33 cellular contexts compared by ENCODE assay signal in the genomic region with DNA sequence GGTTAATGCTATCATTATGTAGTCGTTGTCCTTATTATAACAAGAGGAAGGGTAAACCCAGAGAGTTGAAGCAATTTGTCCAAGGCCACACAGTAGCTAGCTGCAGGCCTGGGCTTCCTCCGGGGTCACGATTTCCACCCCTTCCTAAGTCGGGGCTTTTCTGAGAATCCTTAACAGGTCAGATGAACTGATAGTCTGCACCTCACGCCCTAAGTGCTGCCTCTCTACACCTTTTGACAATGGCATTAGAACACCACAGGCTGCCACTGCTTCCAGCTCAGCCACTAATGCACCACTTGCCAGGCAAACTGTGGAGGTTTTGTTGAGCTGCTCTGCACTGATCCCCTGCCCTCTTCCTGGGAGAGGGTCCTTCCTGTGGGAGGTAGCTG. TPM values are rescaled to one million over a fixed set of nuclear protein-coding genes. Genes with fewer than 3 reads are reported as not detected.
A peak's percentile ranks its signal among the peaks of the same experiment; 100 is the strongest.
DNase-seq lines count a peak whose midpoint lies in the region; ATAC-seq, FAIRE-seq and TF ChIP-seq lines count a peak whose summit lies in the region.
"Had no signal": no experiment of that assay in that cellular context is flagged by ENCODE, and none has a peak within 500 bp of the region (broad histone marks: within the 10 kb centered on the region; RNA-seq: fewer than 3 reads in every experiment).

No MANE protein-coding gene starts in this region.

- POLR2A ChIA-PET in activated CD4-positive, alpha-beta T cell treated with anti-CD3 and anti-CD28 coated beads, Interleukin-2, amount 10 ng/mL, durations not matched to agents 7 days and 5 days (lab: Charles Lee) = no interaction called here
- POLR2A ChIA-PET in A549 (lab: Yijun Ruan, JAX) = no interaction called here

- 85% methylated on average over 5 of the region's 5 CpGs for WGBS in A549 (ENCODE audit: missing lambda C conversion rate)

- CTCF ChIA-PET in activated CD4-positive, alpha-beta T cell treated with anti-CD3 and anti-CD28 coated beads, Interleukin-2, amount 10 ng/mL, durations not matched to agents 7 days and 5 days (lab: Charles Lee) = interaction anchor here (1.0 to 2.9 kb wide), 3 partner anchors 12 to 36 kb away, joined by 3 to 8 read pairs (median 4); no protein-coding TSS in a partner anchor
- CTCF ChIA-PET in A549 (lab: Yijun Ruan, JAX) = interaction anchor here (1.3 to 3.9 kb wide), 6 partner anchors 11 to 747 kb away, joined by 5 to 16 read pairs (median 6); no protein-coding TSS in a partner anchor

- no peak for DNase-seq in activated CD4-positive, alpha-beta T cell treated with anti-CD3 and anti-CD28 coated beads, Interleukin-2, amount 10 ng/mL, durations not matched to agents 7 days and 5 days
- no peak for DNase-seq in activated CD4-positive, alpha-beta T cell treated with anti-CD3 and anti-CD28 coated beads for 48 hours
- DNase-seq in A549 (ENCODE audit: low read depth in 1 of 2, low spot score in 1 of 2) (no peak), T-helper 17 cell (no peak), immature natural killer cell (no peak), NCI-H2171 (lab: John Stamatoyannopoulos, UW) (no peak)
- DNase-seq in stimulated activated CD4-positive, alpha-beta T cell treated with anti-CD3 and anti-CD28 coated beads, Interleukin-12 subunit alpha, Interleukin-12 subunit beta, amount 100 ng/mL, for 4 hours = no peak
- DNase-seq: activated CD4-positive, alpha-beta T cell treated with anti-CD3 and anti-CD28 coated beads for 4 hours; activated CD8-positive, alpha-beta memory T cell treated with anti-CD3 and anti-CD28 coated beads, Interleukin-2, amount 50 U/mL, for 4 hours; activated effector memory CD4-positive, alpha-beta T cell treated with anti-CD3 and anti-CD28 coated beads, Interleukin-2, amount 50 U/mL, for 16 hours; DMS 273 treated with DMSO at 0.1 percent for 48 hours; dorsolateral prefrontal cortex; EL; GOT3; HFFc6; hypothalamus; left colon; mammary epithelial cell; mucosa of descending colon; NCI-H446; NCI-H748 treated with DMSO at 0.1 percent for 48 hours; stimulated activated naive CD4-positive, alpha-beta T cell treated with Interleukin-2 at 50 U/mL for 16 hours; testis; WERI-Rb-1 had no signal

- no peak for TF ChIP-seq RAD21 in A549 (conservative IDR thresholded peaks at IDR 0.05 in 1 of 2, IDR thresholded peaks at IDR 0.05 in 1 of 2)

- no peaks in the 10 kb centered on the region for H3K27me3 Mint-ChIP-seq in activated CD4-positive, alpha-beta T cell treated with anti-CD3 and anti-CD28 coated beads, Interleukin-2, amount 10 ng/mL, durations not matched to agents 7 days and 5 days
- H3K27me3 Mint-ChIP-seq in T-helper 17 cell (no peaks in the 10 kb centered on the region), immature natural killer cell (ENCODE audit: low read depth in 3 of 3) (peaks cover 1 to 3% (median 3%) of the 10 kb centered on the region in 3 donors)
- H3K27me3 Mint-ChIP-seq: CD4-positive, alpha-beta T cell; central memory CD8-positive, alpha-beta T cell had no signal

- no peak overlapping the region for H3K4me2 ChIP-seq in A549

- H3K4me1 ChIP-seq in A549 = peaks cover 22% of the 10 kb centered on the region
- H3K4me1 ChIP-seq: testis had no signal

- H3K4me1 Mint-ChIP-seq in activated CD4-positive, alpha-beta T cell treated with anti-CD3 and anti-CD28 coated beads, Interleukin-2, amount 10 ng/mL, durations not matched to agents 7 days and 5 days = peaks cover 48% of the 10 kb centered on the region
- H3K4me1 Mint-ChIP-seq in T-helper 17 cell (peaks cover 23% of the 10 kb centered on the region), immature natural killer cell (peaks cover 71 to 80% of the 10 kb centered on the region in 2 donors)

- no peak for TF ChIP-seq CTCF in A549 (IDR thresholded peaks at IDR 0.05)

- H3K9me3 Mint-ChIP-seq in activated CD4-positive, alpha-beta T cell treated with anti-CD3 and anti-CD28 coated beads, Interleukin-2, amount 10 ng/mL, durations not matched to agents 7 days and 5 days = peaks cover 13% of the 10 kb centered on the region
- no peaks in the 10 kb centered on the region for H3K9me3 Mint-ChIP-seq in immature natural killer cell
- H3K9me3 Mint-ChIP-seq: CD4-positive, alpha-beta T cell; central memory CD8-positive, alpha-beta T cell had no signal

- no peak for FAIRE-seq in A549 (lab: Jason Lieb, UNC)
- FAIRE-seq: GM18507, GM19239 had no signal

- H3K27ac Mint-ChIP-seq in activated CD4-positive, alpha-beta T cell treated with anti-CD3 and anti-CD28 coated beads, Interleukin-2, amount 10 ng/mL, durations not matched to agents 7 days and 5 days = peak overlapping the region; percentile 27
- H3K27ac Mint-ChIP-seq in T-helper 17 cell (peak overlapping the region; percentile 88), immature natural killer cell (peak overlapping the region; percentile 57 to 89 (median 86))
- H3K27ac Mint-ChIP-seq: CD4-positive, alpha-beta T cell; HFFc6; nephron had no signal

- no peak for TF ChIP-seq POLR2A in A549 (IDR thresholded peaks at IDR 0.05; ENCODE audit: low read length)

- peak overlapping the region in 1 of 2 experiments; percentile 46; a peak in 1 of 6 replicates for H3K27ac ChIP-seq in A549
- H3K27ac ChIP-seq: dorsolateral prefrontal cortex, testis, WERI-Rb-1 had no signal

- H3K4me3 ChIP-seq in A549 = no peak overlapping the region
- H3K4me3 ChIP-seq: dorsolateral prefrontal cortex, mucosa of descending colon, skin epidermis, testis had no signal

- H3K36me3 Mint-ChIP-seq in activated CD4-positive, alpha-beta T cell treated with anti-CD3 and anti-CD28 coated beads, Interleukin-2, amount 10 ng/mL, durations not matched to agents 7 days and 5 days (ENCODE audit: low read depth) = no peaks in the 10 kb centered on the region
- H3K36me3 Mint-ChIP-seq in T-helper 17 cell (ENCODE audit: low read depth) = peaks cover 2% of the 10 kb centered on the region
- peaks cover 0 to 4% (median 3%) of the 10 kb centered on the region in 3 donors for H3K36me3 Mint-ChIP-seq in immature natural killer cell
- H3K36me3 Mint-ChIP-seq: IgD-negative memory B cell had no signal

- H3K9me3 ChIP-seq in A549 = peaks cover 15% of the 10 kb centered on the region
- no peaks in the 10 kb centered on the region for H3K9me3 ChIP-seq in T-helper 17 cell (ENCODE audit: control insufficient read depth, low read length, poor library complexity, severe bottlenecking)
- H3K9me3 ChIP-seq: testis had no signal

- no peak for TF ChIP-seq EP300 in A549 (IDR thresholded peaks at IDR 0.05)

- ATAC-seq in A549 (peak; percentile 6 to 11; a peak in 4 of 6 replicates), T-helper 17 cell (peak; percentile 28), GM21447 (IDR thresholded peaks at IDR 0.05; ENCODE audit: unreplicated experiment) (no peak)
- ATAC-seq: mucosa of descending colon, Panc1 had no signal

- no peak overlapping the region for H3K4me3 Mint-ChIP-seq in activated CD4-positive, alpha-beta T cell treated with anti-CD3 and anti-CD28 coated beads, Interleukin-2, amount 10 ng/mL, durations not matched to agents 7 days and 5 days
- H3K4me3 Mint-ChIP-seq in T-helper 17 cell (no peak overlapping the region), immature natural killer cell (peak overlapping the region; percentile 41 to 73 (median 53))
- H3K4me3 Mint-ChIP-seq: CD4-positive, alpha-beta T cell; central memory CD8-positive, alpha-beta T cell; HFFc6; IgD-negative memory B cell; nephron had no signal

TF ChIP-seq in A549, 52 proteins besides CTCF, POLR2A, EP300 and RAD21:
- TF ChIP-seq, protein P1, sequence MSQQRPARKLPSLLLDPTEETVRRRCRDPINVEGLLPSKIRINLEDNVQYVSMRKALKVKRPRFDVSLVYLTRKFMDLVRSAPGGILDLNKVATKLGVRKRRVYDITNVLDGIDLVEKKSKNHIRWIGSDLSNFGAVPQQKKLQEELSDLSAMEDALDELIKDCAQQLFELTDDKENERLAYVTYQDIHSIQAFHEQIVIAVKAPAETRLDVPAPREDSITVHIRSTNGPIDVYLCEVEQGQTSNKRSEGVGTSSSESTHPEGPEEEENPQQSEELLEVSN (IDR thresholded peaks at IDR 0.05; ENCODE audit: borderline replicate concordance, low read depth) = no peak
- TF ChIP-seq FOSL2 (IDR thresholded peaks at IDR 0.05) = no peak
- TF ChIP-seq FOSL2 (CRISPR knock-in tag; IDR thresholded peaks at IDR 0.05) = no peak
- no peak for TF ChIP-seq NFE2L2 (conservative IDR thresholded peaks at IDR 0.05; ENCODE audit: low read length)
- no peak for TF ChIP-seq SREBF2 (IDR thresholded peaks at IDR 0.05)
- no peak for TF ChIP-seq KDM5A (IDR thresholded peaks at IDR 0.05)
- no peak for TF ChIP-seq CEBPB (IDR thresholded peaks at IDR 0.05)
- TF ChIP-seq EHMT2 (IDR thresholded peaks at IDR 0.05; ENCODE audit: low read depth) = no peak
- no peak for TF ChIP-seq ZC3H11A (IDR thresholded peaks at IDR 0.05)
- no peak for TF ChIP-seq NR3C1 (IDR thresholded peaks at IDR 0.05)
- TF ChIP-seq ZNF302 (CRISPR knock-in tag; IDR thresholded peaks at IDR 0.05) = no peak
- no peak for TF ChIP-seq ZFP36 (IDR thresholded peaks at IDR 0.05; ENCODE audit: borderline replicate concordance, partially characterized antibody)
- TF ChIP-seq, protein P2, sequence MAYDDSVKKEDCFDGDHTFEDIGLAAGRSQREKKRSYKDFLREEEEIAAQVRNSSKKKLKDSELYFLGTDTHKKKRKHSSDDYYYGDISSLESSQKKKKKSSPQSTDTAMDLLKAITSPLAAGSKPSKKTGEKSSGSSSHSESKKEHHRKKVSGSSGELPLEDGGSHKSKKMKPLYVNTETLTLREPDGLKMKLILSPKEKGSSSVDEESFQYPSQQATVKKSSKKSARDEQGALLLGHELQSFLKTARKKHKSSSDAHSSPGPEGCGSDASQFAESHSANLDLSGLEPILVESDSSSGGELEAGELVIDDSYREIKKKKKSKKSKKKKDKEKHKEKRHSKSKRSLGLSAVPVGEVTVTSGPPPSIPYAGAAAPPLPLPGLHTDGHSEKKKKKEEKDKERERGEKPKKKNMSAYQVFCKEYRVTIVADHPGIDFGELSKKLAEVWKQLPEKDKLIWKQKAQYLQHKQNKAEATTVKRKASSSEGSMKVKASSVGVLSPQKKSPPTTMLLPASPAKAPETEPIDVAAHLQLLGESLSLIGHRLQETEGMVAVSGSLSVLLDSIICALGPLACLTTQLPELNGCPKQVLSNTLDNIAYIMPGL (CRISPR knock-in tag; IDR thresholded peaks at IDR 0.05; ENCODE audit: borderline replicate concordance) = no peak

RNA-seq across cellular contexts. Expression of a gene that starts 37.7 kb away (rescaled TPM):
- 10 to 100 TPM; 39.6 to 47.0 TPM for total RNA-seq in activated CD4-positive, alpha-beta T cell treated with anti-CD3 and anti-CD28 coated beads, Interleukin-2, amount 10 ng/mL, durations not matched to agents 7 days and 5 days
- 45.7 and 50.6 TPM in 2 replicates for polyA plus RNA-seq in A549 (2011; rRNA removed)
- 26.7 and 37.2 TPM in 2 replicates for polyA plus RNA-seq in A549 (2012; cell fraction: cytosol; rRNA removed)
- polyA plus RNA-seq in A549 (2012; cell fraction: nucleus; rRNA removed) = 89.7 and 95.0 TPM in 2 replicates
- polyA plus RNA-seq in A549 (2017; fragmentation: RNase III; extraction: RNeasy Plus Mini Kit Qiagen cat#74134 plus additional on column Dnase treatment) = 68.1 to 73.4 TPM (median 69.0 TPM) in 3 replicates
- 86.7 and 103 TPM in 2 replicates for polyA minus RNA-seq in A549 (2011; rRNA and poly(A)+ RNA removed)
- total RNA-seq in T-helper 17 cell = 100 to 1,000 TPM; 114 to 153 TPM
- 10 to 100 TPM; 27.2 to 54.3 (median 28.7) TPM for polyA plus RNA-seq in immature natural killer cell

Comparison
In these comparisons a context has a peak if more than half of its experiments do, and no peak if none do; other contexts are left out.
1. H3K27ac Mint-ChIP-seq: peak in every context shown above with its lines; median percentile 88 in T-helper 17 cell; 86 in immature natural killer cell; 27 in activated CD4-positive, alpha-beta T cell treated with anti-CD3 and anti-CD28 coated beads, Interleukin-2, amount 10 ng/mL, durations not matched to agents 7 days and 5 days.
2. H3K4me3 Mint-ChIP-seq: peak in immature natural killer cell (5 of 5); none in activated CD4-positive, alpha-beta T cell treated with anti-CD3 and anti-CD28 coated beads, Interleukin-2, amount 10 ng/mL, durations not matched to agents 7 days and 5 days (single experiment) and T-helper 17 cell (single experiment).